1 cellular context compared by ENCODE assay signal in genomic region chr15:44719293-44719999, GRCh38.
TF ChIP-seq lines count a peak whose summit lies in the region.

No MANE protein-coding gene starts in this region.

TF ChIP-seq in IMR-90, 13 proteins besides CTCF, POLR2A, EP300 and RAD21:
- TF ChIP-seq RCOR1 (IDR thresholded peaks at IDR 0.05; ENCODE audit: insufficient replicate concordance, low read length) (no peak), USF2 (IDR thresholded peaks at IDR 0.05; ENCODE audit: low read depth, low read length) (no peak), BHLHE40 (IDR thresholded peaks at IDR 0.05; ENCODE audit: low read depth, low read length) (no peak), SMC3 (IDR thresholded peaks at IDR 0.05; ENCODE audit: low read depth, low read length) (no peak), CEBPB (IDR thresholded peaks at IDR 0.05; ENCODE audit: low read depth, low read length) (no peak), NFE2L2 (IDR thresholded peaks at IDR 0.05; ENCODE audit: low read depth, low read length) (no peak), ELK1 (IDR thresholded peaks at IDR 0.05; ENCODE audit: borderline replicate concordance, low read depth, low read length) (no peak)
